In the genomic region with DNA sequence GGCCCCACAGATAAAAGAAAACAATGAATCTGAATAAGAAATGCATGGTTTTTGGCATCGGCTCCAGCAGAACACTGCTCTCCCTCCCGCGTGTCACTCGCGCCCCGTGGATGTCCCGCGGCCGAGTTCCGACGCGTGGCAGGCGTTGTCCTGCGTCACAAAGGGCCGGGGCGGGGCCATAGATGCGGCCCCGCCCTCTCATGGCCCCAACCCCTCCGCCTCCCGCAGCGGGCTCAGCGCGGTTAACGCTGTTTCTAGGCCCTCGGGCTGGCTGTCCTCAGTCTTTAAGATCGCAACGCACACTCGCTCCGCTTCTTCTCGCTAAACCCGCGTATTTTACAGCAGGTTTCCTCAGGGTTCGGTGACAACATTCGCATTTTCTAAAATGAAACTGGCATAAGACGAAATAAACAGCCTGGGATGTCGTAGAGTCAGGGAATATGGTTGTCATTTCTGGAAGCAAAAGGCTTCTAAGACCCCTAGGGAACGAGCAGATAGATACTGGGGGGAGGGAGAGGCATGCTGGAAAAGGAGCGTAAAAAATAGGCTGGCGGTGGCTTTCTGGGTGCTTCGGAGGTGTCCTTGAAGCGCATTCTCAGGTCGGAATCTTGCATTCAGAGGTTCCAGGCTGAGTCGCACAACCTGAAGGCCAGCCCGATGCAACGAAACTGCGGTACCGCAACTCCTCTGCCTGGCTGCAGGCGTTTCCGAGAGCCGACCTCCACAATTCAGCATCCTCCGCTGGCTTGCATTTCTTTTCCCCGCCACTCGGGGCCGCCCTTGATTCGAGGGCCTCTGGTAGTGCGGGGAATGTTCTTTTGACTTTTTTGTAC, we compare ENCODE assay signal across 8 cellular contexts. TPM values are rescaled to one million over a fixed set of nuclear protein-coding genes. Genes with fewer than 3 reads are reported as not detected.
A peak's percentile ranks its signal among the peaks of the same experiment; 100 is the strongest.
DNase-seq lines count a peak whose midpoint lies in the region; ATAC-seq, FAIRE-seq and TF ChIP-seq lines count a peak whose summit lies in the region.

A gene with protein sequence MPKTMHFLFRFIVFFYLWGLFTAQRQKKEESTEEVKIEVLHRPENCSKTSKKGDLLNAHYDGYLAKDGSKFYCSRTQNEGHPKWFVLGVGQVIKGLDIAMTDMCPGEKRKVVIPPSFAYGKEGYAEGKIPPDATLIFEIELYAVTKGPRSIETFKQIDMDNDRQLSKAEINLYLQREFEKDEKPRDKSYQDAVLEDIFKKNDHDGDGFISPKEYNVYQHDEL (minus strand): TSS at position 159 of the 833 bp plus-strand sequence. CDS start 101 bp downstream, at position 58.

- intact Hi-C loops in activated T-helper 1 cell treated with anti-CD3 and anti-CD28 coated beads, Interleukin-12 subunit alpha, Interleukin-12 subunit beta, Interleukin-2, Interleukin-4 antibody, amounts not matched to agents 30 ng/mL and 10 ng/mL and 1 ng/mL, durations not matched to agents 14 hours and 24 hours and 36 hours (cut with micrococcal nuclease) = loop anchor here (1.0 to 10.0 kb wide), 7 partner anchors 27 to 366 kb away; partner anchors contain the start of genes OSBPL6, PJVK, PRKRA and RBM45
- intact Hi-C loops in naive thymus-derived CD4-positive, alpha-beta T cell (cut with micrococcal nuclease) = loop anchor here (1.0 to 2.0 kb wide), 7 partner anchors 27 to 1528 kb away; partner anchors contain the start of genes PJVK (in 2 of the 2), PRKRA (in 2 of the 2), CWC22 (in 1 of the 2) and HNRNPA3 (in 1 of the 2)

- H3K36me3 ChIP-seq in KOPT-K1 (ENCODE audit: insufficient read depth, low read length) = no peaks in the 10 kb centered on the region
- no peaks in the 10 kb centered on the region for H3K36me3 ChIP-seq in fibroblast of lung (ENCODE audit: control insufficient read depth, insufficient read depth, low read length)
- no peaks in the 10 kb centered on the region for H3K36me3 ChIP-seq in naive thymus-derived CD4-positive, alpha-beta T cell (ENCODE audit: control insufficient read depth in 2 of 3, insufficient read depth in 3 of 3, low read length in 3 of 3)

- no peaks in the 10 kb centered on the region for H3K36me3 Mint-ChIP-seq in activated T-helper 1 cell treated with anti-CD3 and anti-CD28 coated beads, Interleukin-12 subunit alpha, Interleukin-12 subunit beta, Interleukin-2, Interleukin-4 antibody, amounts not matched to agents 30 ng/mL and 10 ng/mL and 1 ng/mL, durations not matched to agents 14 hours and 24 hours and 36 hours (ENCODE audit: low read depth)
- peaks cover 0 to 2% (median 0%) of the 10 kb centered on the region in 5 donors for H3K36me3 Mint-ChIP-seq in naive thymus-derived CD4-positive, alpha-beta T cell
- H3K36me3 Mint-ChIP-seq in stimulated activated naive B cell treated with anti-CD40 and anti-IgM and Interleukin-4, amounts not matched to agents 10 μg/mL and 1 μg/mL and 100 μg/mL, for 72 hours = peaks cover 0 to 2% of the 10 kb centered on the region in 2 donors

- CTCF ChIA-PET in naive thymus-derived CD4-positive, alpha-beta T cell (lab: Charles Lee) = interaction anchor here (0.5 kb wide), 1 partner anchor 28 kb away, joined by 3 read pairs; the partner anchor contains the start of gene PRKRA

- peak within 1 kb of the TSS; percentile 98 for H3K4me2 ChIP-seq in fibroblast of lung (ENCODE audit: extremely low read depth, insufficient read depth, low read length)

- no peaks in the 10 kb centered on the region for H3K27me3 Mint-ChIP-seq in activated T-helper 1 cell treated with anti-CD3 and anti-CD28 coated beads, Interleukin-12 subunit alpha, Interleukin-12 subunit beta, Interleukin-2, Interleukin-4 antibody, amounts not matched to agents 30 ng/mL and 10 ng/mL and 1 ng/mL, durations not matched to agents 14 hours and 24 hours and 36 hours (ENCODE audit: insufficient read depth)
- no peaks in the 10 kb centered on the region for H3K27me3 Mint-ChIP-seq in naive thymus-derived CD4-positive, alpha-beta T cell
- H3K27me3 Mint-ChIP-seq in stimulated activated naive B cell treated with anti-CD40 and anti-IgM and Interleukin-4, amounts not matched to agents 10 μg/mL and 1 μg/mL and 100 μg/mL, for 72 hours = no peaks in the 10 kb centered on the region

- no peaks in the 10 kb centered on the region for H3K9me3 Mint-ChIP-seq in activated T-helper 1 cell treated with anti-CD3 and anti-CD28 coated beads, Interleukin-12 subunit alpha, Interleukin-12 subunit beta, Interleukin-2, Interleukin-4 antibody, amounts not matched to agents 30 ng/mL and 10 ng/mL and 1 ng/mL, durations not matched to agents 14 hours and 24 hours and 36 hours
- H3K9me3 Mint-ChIP-seq in naive thymus-derived CD4-positive, alpha-beta T cell = no peaks in the 10 kb centered on the region
- no peaks in the 10 kb centered on the region for H3K9me3 Mint-ChIP-seq in stimulated activated naive B cell treated with anti-CD40 and anti-IgM and Interleukin-4, amounts not matched to agents 10 μg/mL and 1 μg/mL and 100 μg/mL, for 72 hours

- peak within 1 kb of the TSS; percentile 95 for H3K4me3 Mint-ChIP-seq in activated T-helper 1 cell treated with anti-CD3 and anti-CD28 coated beads, Interleukin-12 subunit alpha, Interleukin-12 subunit beta, Interleukin-2, Interleukin-4 antibody, amounts not matched to agents 30 ng/mL and 10 ng/mL and 1 ng/mL, durations not matched to agents 14 hours and 24 hours and 36 hours
- peak within 1 kb of the TSS; percentile 94 to 100 (median 99) for H3K4me3 Mint-ChIP-seq in naive thymus-derived CD4-positive, alpha-beta T cell
- peak within 1 kb of the TSS; percentile 95 to 96 for H3K4me3 Mint-ChIP-seq in stimulated activated naive B cell treated with anti-CD40 and anti-IgM and Interleukin-4, amounts not matched to agents 10 μg/mL and 1 μg/mL and 100 μg/mL, for 72 hours

- peak within 1 kb of the TSS; percentile 79 for H3K9ac ChIP-seq in fibroblast of lung (ENCODE audit: insufficient read depth, low read length)

- peak within 1 kb of the TSS; percentile 99 for H3K27ac Mint-ChIP-seq in activated T-helper 1 cell treated with anti-CD3 and anti-CD28 coated beads, Interleukin-12 subunit alpha, Interleukin-12 subunit beta, Interleukin-2, Interleukin-4 antibody, amounts not matched to agents 30 ng/mL and 10 ng/mL and 1 ng/mL, durations not matched to agents 14 hours and 24 hours and 36 hours
- peak within 1 kb of the TSS; percentile 91 to 99 (median 98) for H3K27ac Mint-ChIP-seq in naive thymus-derived CD4-positive, alpha-beta T cell
- peak within 1 kb of the TSS; percentile 99 for H3K27ac Mint-ChIP-seq in stimulated activated naive B cell treated with anti-CD40 and anti-IgM and Interleukin-4, amounts not matched to agents 10 μg/mL and 1 μg/mL and 100 μg/mL, for 72 hours

- peaks cover 2% of the 10 kb centered on the region for H3K4me1 ChIP-seq in fibroblast of lung (ENCODE audit: control insufficient read depth, extremely low read depth, insufficient read depth, low read length)
- peaks cover 22 to 28% of the 10 kb centered on the region in 2 donors for H3K4me1 ChIP-seq in naive thymus-derived CD4-positive, alpha-beta T cell (ENCODE audit: control insufficient read depth in 2 of 2, insufficient read depth in 2 of 2, low read length in 2 of 2)

- peak within 1 kb of the TSS; percentile 69 for H3K27ac ChIP-seq in KOPT-K1 (ENCODE audit: low read depth, low read length, poor library complexity, severe bottlenecking)
- peak within 1 kb of the TSS; percentile 94 for H3K27ac ChIP-seq in fibroblast of lung (ENCODE audit: insufficient read depth, low read length)
- H3K27ac ChIP-seq in naive thymus-derived CD4-positive, alpha-beta T cell (ENCODE audit: low read depth, low read length) = peak within 1 kb of the TSS; percentile 80

- H3K79me2 ChIP-seq in fibroblast of lung (ENCODE audit: control insufficient read depth, insufficient read depth, low read length) = peaks cover 29% of the 10 kb centered on the region

- DNase-seq in DMS79 (lab: John Stamatoyannopoulos, UW) (peak; percentile 64), RCC 7860 (ENCODE audit: low spot score) (peak; percentile 75), fibroblast of lung (ENCODE audit: low read depth in 2 of 2) (peak; percentile 78 to 84)
- peak; percentile 75 for DNase-seq in activated T-helper 1 cell treated with anti-CD3 and anti-CD28 coated beads, Interleukin-12 subunit alpha, Interleukin-12 subunit beta, Interleukin-2, Interleukin-4 antibody, amounts not matched to agents 30 ng/mL and 10 ng/mL and 1 ng/mL, durations not matched to agents 14 hours and 24 hours and 36 hours (ENCODE audit: low spot score)
- DNase-seq in naive thymus-derived CD4-positive, alpha-beta T cell = peak; percentile 71 to 87 (median 80)
- DNase-seq in stimulated activated naive B cell treated with anti-CD40 and anti-IgM and Interleukin-4, amounts not matched to agents 10 μg/mL and 1 μg/mL and 100 μg/mL, for 72 hours = peak; percentile 75

- H3K9me3 ChIP-seq in KOPT-K1 (ENCODE audit: insufficient read depth, low read length, poor library complexity, severe bottlenecking) (no peaks in the 10 kb centered on the region), fibroblast of lung (ENCODE audit: control insufficient read depth, insufficient read depth, low read depth, low read length) (no peaks in the 10 kb centered on the region)
- H3K9me3 ChIP-seq in naive thymus-derived CD4-positive, alpha-beta T cell (ENCODE audit: control insufficient read depth in 2 of 3, low read length in 3 of 3) = no peaks in the 10 kb centered on the region

- FAIRE-seq in RCC 7860 (lab: Jason Lieb, UNC) = peak; percentile 55

- peak within 1 kb of the TSS; percentile 98 for H2AFZ ChIP-seq in fibroblast of lung (ENCODE audit: low read length)

- H3K4me1 Mint-ChIP-seq in activated T-helper 1 cell treated with anti-CD3 and anti-CD28 coated beads, Interleukin-12 subunit alpha, Interleukin-12 subunit beta, Interleukin-2, Interleukin-4 antibody, amounts not matched to agents 30 ng/mL and 10 ng/mL and 1 ng/mL, durations not matched to agents 14 hours and 24 hours and 36 hours (ENCODE audit: low read depth) = peaks cover 39% of the 10 kb centered on the region
- H3K4me1 Mint-ChIP-seq in naive thymus-derived CD4-positive, alpha-beta T cell = peaks cover 27 to 45% (median 41%) of the 10 kb centered on the region in 7 donors
- H3K4me1 Mint-ChIP-seq in stimulated activated naive B cell treated with anti-CD40 and anti-IgM and Interleukin-4, amounts not matched to agents 10 μg/mL and 1 μg/mL and 100 μg/mL, for 72 hours = peaks cover 22 to 30% of the 10 kb centered on the region in 2 donors

- H4K20me1 ChIP-seq in fibroblast of lung (ENCODE audit: control insufficient read depth, extremely low read depth, insufficient read depth, low read length) = no peaks in the 10 kb centered on the region

- peak within 1 kb of the TSS; percentile 79 to 99 (median 94) for H3K4me3 ChIP-seq in fibroblast of lung (replicated peaks in 1 of 4; ENCODE audit: control extremely low read depth in 1 of 4, insufficient read depth in 1 of 4, low read depth in 3 of 4, low read length in 4 of 4)
- peak within 1 kb of the TSS; percentile 91 for H3K4me3 ChIP-seq in naive thymus-derived CD4-positive, alpha-beta T cell (ENCODE audit: low read length)

- POLR2A ChIA-PET in naive thymus-derived CD4-positive, alpha-beta T cell (lab: Charles Lee) = interaction anchor here (1.9 to 2.8 kb wide), 2 partner anchors 28 to 45 kb away, joined by 6 to 10 read pairs; partner anchors contain the start of genes PJVK and PRKRA

- peak; percentile 36 to 60 for TF ChIP-seq CTCF in fibroblast of lung (conservative IDR thresholded peaks at IDR 0.05 in 1 of 2, IDR thresholded peaks at IDR 0.05 in 1 of 2; ENCODE audit: low read depth in 1 of 2, low read length in 2 of 2)

- ATAC-seq in GM21717 (IDR thresholded peaks at IDR 0.05; ENCODE audit: unreplicated experiment) = peak; percentile 50
- peak; percentile 90 for ATAC-seq in naive thymus-derived CD4-positive, alpha-beta T cell
- ATAC-seq in stimulated activated naive B cell treated with anti-CD40 and anti-IgM and Interleukin-4, amounts not matched to agents 10 μg/mL and 1 μg/mL and 100 μg/mL, for 72 hours (replicated peaks) = peak; percentile 72 to 76

- H3K27me3 ChIP-seq in fibroblast of lung (ENCODE audit: control insufficient read depth, insufficient read depth, low read length) = no peaks in the 10 kb centered on the region
- H3K27me3 ChIP-seq in naive thymus-derived CD4-positive, alpha-beta T cell (ENCODE audit: control insufficient read depth in 2 of 2, insufficient read depth in 2 of 2, low read length in 2 of 2) = no peaks in the 10 kb centered on the region

RNA-seq across cellular contexts. Expression of the gene that starts here (rescaled TPM):
- total RNA-seq in activated T-helper 1 cell treated with anti-CD3 and anti-CD28 coated beads, Interleukin-12 subunit alpha, Interleukin-12 subunit beta, Interleukin-2, Interleukin-4 antibody, amounts not matched to agents 30 ng/mL and 10 ng/mL and 1 ng/mL, durations not matched to agents 14 hours and 24 hours and 36 hours = 2.9 and 4.5 TPM in 2 replicates
- 47.5 and 54.3 TPM in 2 replicates for total RNA-seq in fibroblast of lung
- polyA plus RNA-seq in fibroblast of lung = 46.1 and 57.7 TPM in 2 replicates
- 38.1 and 42.8 TPM in 2 replicates for polyA plus RNA-seq in fibroblast of lung (2012)
- 2.6 and 4.1 TPM in 2 replicates for polyA minus RNA-seq in fibroblast of lung (ENCODE audit: low replicate concordance)
- total RNA-seq in naive thymus-derived CD4-positive, alpha-beta T cell = 1 to 10 TPM in 4 of 5 experiments, under 1 TPM in 1; 0.64 to 2.7 (median 1.9) TPM
- 1 to 10 TPM; 2.7 to 4.6 TPM for polyA plus RNA-seq in naive thymus-derived CD4-positive, alpha-beta T cell

Comparison
In these comparisons a context has a peak if more than half of its experiments do, and no peak if none do; other contexts are left out.
1. Peak in every context shown above with its lines: DNase-seq, ATAC-seq, H3K4me3 ChIP-seq and H3K27ac ChIP-seq.
2. RNA of the gene that starts here (polyA plus RNA-seq): 38.1 to 57.7 TPM in fibroblast of lung; 2.7 to 4.6 TPM in naive thymus-derived CD4-positive, alpha-beta T cell; every median in the first group is over 4 times any median in the second.